In genomic region chr1:67704351-67704750, GRCh38 we compare ENCODE assay signal across 32 cellular contexts.
"Had no signal": no experiment of that assay in that cellular context is flagged by ENCODE, and none has a peak within 500 bp of the region (broad histone marks: within the 10 kb centered on the region; RNA-seq: fewer than 3 reads in every experiment).

No MANE protein-coding gene starts in this region.

- H3K9me3 ChIP-seq: adrenal gland had no signal

- H3K36me3 Mint-ChIP-seq: activated CD4-positive, alpha-beta memory T cell treated with anti-CD3 and anti-CD28 coated beads for 36 hours; activated naive CD4-positive, alpha-beta T cell treated with anti-CD3 and anti-CD28 coated beads, Interleukin-2, amount 50 U/mL, for 72 hours had no signal

- DNase-seq: activated B cell treated with CpG ODN at 0.5 μM for 24 hours; activated CD4-positive, alpha-beta memory T cell treated with anti-CD3 and anti-CD28 coated beads for 36 hours; activated CD4-positive, alpha-beta T cell treated with anti-CD3 and anti-CD28 coated beads for 4 hours; activated CD4-positive, alpha-beta T cell treated with anti-CD3 and anti-CD28 coated beads, Interleukin-2, amount 50 U/mL, for 1 hour; activated CD4-positive, CD25-positive, alpha-beta regulatory T cell treated with anti-CD3 and anti-CD28 coated beads, Interleukin-2, amount 50 U/mL, for 72 hours; activated CD8-positive, alpha-beta memory T cell treated with anti-CD3 and anti-CD28 coated beads, Interleukin-2, amount 50 U/mL, for 4 hours; activated gamma-delta T cell treated with Interleukin-2 at 50 U/mL for 16 hours; activated naive CD4-positive, alpha-beta T cell treated with anti-CD3 and anti-CD28 coated beads for 36 hours; activated T-cell treated with anti-CD3 and anti-CD28 coated beads for 4 hours; activated T-cell treated with anti-CD3 and anti-CD28 coated beads, Interleukin-2, amount 50 U/mL, for 4 hours; adrenal gland; caudate nucleus; cerebellar nuclear complex; NCI-H1105; NCI-H1417 treated with DMSO at 0.1 percent for 48 hours; NCI-H187 treated with DMSO at 0.1 percent for 48 hours; NCI-H345; NCI-H524 treated with DMSO at 0.1 percent for 48 hours; NCI-H748 treated with DMSO at 0.1 percent for 48 hours; NK-92 treated with Interleukin-12 subunit alpha and Interleukin-12 subunit beta, amount 100 ng/mL, for 24 hours; PC-3; SIG-M5; SW 1271; T-helper 1 cell; T-helper 2 cell; T-helper 9 cell had no signal

- H3K4me3 ChIP-seq: adrenal gland had no signal

- H3K27me3 ChIP-seq: adrenal gland had no signal

- H3K36me3 ChIP-seq: adrenal gland had no signal

- H3K27ac Mint-ChIP-seq: activated B cell treated with CpG ODN at 0.5 μM for 24 hours; activated CD4-positive, alpha-beta memory T cell treated with anti-CD3 and anti-CD28 coated beads for 36 hours; activated naive CD4-positive, alpha-beta T cell treated with anti-CD3 and anti-CD28 coated beads for 36 hours; activated naive CD4-positive, alpha-beta T cell treated with anti-CD3 and anti-CD28 coated beads, Interleukin-2, amount 50 U/mL, for 72 hours; activated T-helper 1 cell treated with anti-CD3 and anti-CD28 coated beads, Interleukin-12 subunit alpha, Interleukin-12 subunit beta, Interleukin-2, Interleukin-4 antibody, amounts not matched to agents 30 ng/mL and 10 ng/mL and 1 ng/mL, durations not matched to agents 14 hours and 24 hours and 36 hours had no signal

- H3K9me3 Mint-ChIP-seq: activated B cell treated with CpG ODN at 0.5 μM for 24 hours; activated CD4-positive, alpha-beta memory T cell treated with anti-CD3 and anti-CD28 coated beads for 36 hours; activated naive CD4-positive, alpha-beta T cell treated with anti-CD3 and anti-CD28 coated beads for 36 hours; activated naive CD4-positive, alpha-beta T cell treated with anti-CD3 and anti-CD28 coated beads, Interleukin-2, amount 50 U/mL, for 72 hours; activated T-cell treated with anti-CD3 and anti-CD28 coated beads, Interleukin-2, amount 50 U/mL, for 4 hours; activated T-helper 1 cell treated with anti-CD3 and anti-CD28 coated beads, Interleukin-12 subunit alpha, Interleukin-12 subunit beta, Interleukin-2, Interleukin-4 antibody, amounts not matched to agents 30 ng/mL and 10 ng/mL and 1 ng/mL, durations not matched to agents 14 hours and 24 hours and 36 hours had no signal

- H3K27me3 Mint-ChIP-seq: activated B cell treated with CpG ODN at 0.5 μM for 24 hours; activated CD4-positive, alpha-beta memory T cell treated with anti-CD3 and anti-CD28 coated beads for 36 hours; brain had no signal

- H3K4me1 Mint-ChIP-seq: activated B cell treated with CpG ODN at 0.5 μM for 24 hours had no signal

- H3K27ac ChIP-seq: adrenal gland, RWPE1, VCaP had no signal

- ATAC-seq: activated naive CD4-positive, alpha-beta T cell treated with anti-CD3 and anti-CD28 coated beads, Interleukin-2, amount 50 U/mL, for 72 hours; activated T-cell treated with anti-CD3 and anti-CD28 coated beads, Interleukin-2, amount 50 U/mL, for 4 hours; PC-3; Right ventricle myocardium inferior had no signal

- H3K4me3 Mint-ChIP-seq: activated B cell treated with CpG ODN at 0.5 μM for 24 hours; activated CD4-positive, alpha-beta memory T cell treated with anti-CD3 and anti-CD28 coated beads for 36 hours; activated naive CD4-positive, alpha-beta T cell treated with anti-CD3 and anti-CD28 coated beads for 36 hours; activated T-cell treated with anti-CD3 and anti-CD28 coated beads, Interleukin-2, amount 50 U/mL, for 4 hours; activated T-helper 1 cell treated with anti-CD3 and anti-CD28 coated beads, Interleukin-12 subunit alpha, Interleukin-12 subunit beta, Interleukin-2, Interleukin-4 antibody, amounts not matched to agents 30 ng/mL and 10 ng/mL and 1 ng/mL, durations not matched to agents 14 hours and 24 hours and 36 hours; brain had no signal
